ENCODE assay signal across 26 cellular contexts in the genomic region with DNA sequence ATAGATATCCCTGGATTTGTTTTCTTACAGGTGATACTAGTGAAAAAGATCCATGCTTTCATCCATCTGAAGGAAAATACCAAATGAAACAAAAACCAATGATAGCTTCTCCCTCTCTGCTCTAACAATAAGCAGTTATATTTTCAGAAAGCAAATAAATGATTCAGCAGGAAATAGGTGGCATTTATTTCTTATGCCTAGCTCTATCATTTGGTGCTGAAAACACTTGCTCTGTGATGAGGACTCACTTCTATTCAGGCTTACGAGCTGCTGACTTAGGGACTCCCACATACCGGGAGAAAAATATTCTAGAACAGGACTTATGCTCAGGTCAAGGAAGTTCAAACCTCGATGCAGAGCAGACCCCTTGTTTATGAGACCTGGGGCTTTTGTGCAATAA.
DNase-seq lines count a peak whose midpoint lies in the region; ATAC-seq, FAIRE-seq and TF ChIP-seq lines count a peak whose summit lies in the region.
"Had no signal": no experiment of that assay in that cellular context is flagged by ENCODE, and none has a peak within 500 bp of the region (broad histone marks: within the 10 kb centered on the region; RNA-seq: fewer than 3 reads in every experiment).

No MANE protein-coding gene starts in this region.

- no peaks in the 10 kb centered on the region for H3K27me3 ChIP-seq in Loucy (ENCODE audit: insufficient read depth, low read length, poor library complexity, severe bottlenecking)
- H3K27me3 ChIP-seq in esophagus muscularis mucosa, result no peaks in the 10 kb centered on the region
- no peaks in the 10 kb centered on the region for H3K27me3 ChIP-seq in rectal smooth muscle tissue (ENCODE audit: control insufficient read depth, insufficient read depth, low read length)
- H3K27me3 ChIP-seq: BLaER1, SJCRH30, upper lobe of right lung had no signal

- CTCF ChIA-PET in A549 (lab: Yijun Ruan, JAX), result no interaction called here

- ATAC-seq in A549, result peak; percentile 39 to 45; a peak in 1 of 6 replicates
- ATAC-seq: left ventricle myocardium superior, upper lobe of right lung had no signal

- no peak for TF ChIP-seq EP300 in A549 (IDR thresholded peaks at IDR 0.05)
- TF ChIP-seq EP300 in esophagus muscularis mucosa (IDR thresholded peaks at IDR 0.05), result no peak

- H3K27ac ChIP-seq in A549 (peak overlapping the region; percentile 53 to 64; a peak in 5 of 6 replicates), esophagus muscularis mucosa (replicated peaks in 1 of 4) (peak overlapping the region; percentile 18 to 66 (median 54)), rectal smooth muscle tissue (ENCODE audit: low read depth, low read length) (peak overlapping the region; percentile 45)
- H3K27ac ChIP-seq: BLaER1, prostate gland, SJCRH30, upper lobe of right lung had no signal

- no peak for TF ChIP-seq RAD21 in A549 (conservative IDR thresholded peaks at IDR 0.05 in 1 of 2, IDR thresholded peaks at IDR 0.05 in 1 of 2)

- H4K20me1 ChIP-seq in Loucy (ENCODE audit: insufficient read depth, low read length, poor library complexity, severe bottlenecking), result no peaks in the 10 kb centered on the region
- H4K20me1 ChIP-seq: BLaER1 had no signal

- WGBS in A549 (ENCODE audit: missing lambda C conversion rate), result 12% methylated on average over 3 of the region's 3 CpGs
- WGBS in esophagus muscularis mucosa, result 55% methylated on average over 3 of the region's 3 CpGs

- no peaks in the 10 kb centered on the region for H3K9me2 ChIP-seq in Loucy (replicated peaks; ENCODE audit: low read depth, low read length)

- H2AFZ ChIP-seq in Loucy (ENCODE audit: low read length), result no peak overlapping the region

- H3K4me3 ChIP-seq in A549, result no peak overlapping the region
- no peak overlapping the region for H3K4me3 ChIP-seq in Loucy (ENCODE audit: low read length, poor library complexity, severe bottlenecking)
- H3K4me3 ChIP-seq in esophagus muscularis mucosa, result no peak overlapping the region
- H3K4me3 ChIP-seq in rectal smooth muscle tissue (ENCODE audit: low read length), result no peak overlapping the region
- H3K4me3 ChIP-seq: BLaER1, GM12878, prostate gland, SJCRH30, upper lobe of right lung had no signal

- DNase-seq in A549 (ENCODE audit: low read depth in 1 of 2, low spot score in 1 of 2) (peak in 1 of 2 experiments; percentile 15), esophagus muscularis mucosa (ENCODE audit: extremely low spot score) (no peak), NCI-H1930 (lab: John Stamatoyannopoulos, UW) (no peak), dedifferentiated amniotic fluid mesenchymal stem cell (ENCODE audit: extremely low spot score) (no peak), Ammon's horn (ENCODE audit: low spot score) (no peak)
- no peak for DNase-seq in activated T-cell treated with anti-CD3 and anti-CD28 coated beads, Interleukin-2, amount 50 U/mL, for 48 hours
- DNase-seq: ACHN; activated gamma-delta T cell; effector memory CD4-positive, alpha-beta T cell; foreskin melanocyte; H9; hippocampal formation; immature natural killer cell; KBM-7; left ventricle myocardium superior; MV-4-11; NCI-H187; SJCRH30; upper lobe of right lung had no signal

- POLR2A ChIA-PET in A549 (lab: Yijun Ruan, JAX), result no interaction called here

- no peak for FAIRE-seq in A549 (lab: Jason Lieb, UNC)
- FAIRE-seq: GM12878, HTR-8/SVneo, RCC 7860 had no signal

- H3K9me3 ChIP-seq in A549 (no peaks in the 10 kb centered on the region), Loucy (ENCODE audit: insufficient read depth, low read depth, low read length) (no peaks in the 10 kb centered on the region), esophagus muscularis mucosa (no peaks in the 10 kb centered on the region)
- H3K9me3 ChIP-seq: BLaER1, prostate gland, SJCRH30, upper lobe of right lung had no signal

- TF ChIP-seq POLR2A in A549 (IDR thresholded peaks at IDR 0.05; ENCODE audit: low read length) (no peak), esophagus muscularis mucosa (IDR thresholded peaks at IDR 0.05; ENCODE audit: low read depth) (no peak)

- H3K4me2 ChIP-seq in A549 (peak overlapping the region; percentile 62), Loucy (ENCODE audit: low read depth, low read length, poor library complexity, severe bottlenecking) (peak overlapping the region; percentile 35)
- H3K4me2 ChIP-seq: BLaER1 had no signal

- H3K4me1 ChIP-seq in A549, result peaks cover 66% of the 10 kb centered on the region
- H3K4me1 ChIP-seq in Loucy (ENCODE audit: insufficient read depth, low read length, poor library complexity, severe bottlenecking), result peaks cover 28% of the 10 kb centered on the region
- H3K4me1 ChIP-seq in esophagus muscularis mucosa, result peaks cover 31 to 82% (median 75%) of the 10 kb centered on the region in 4 donors
- H3K4me1 ChIP-seq in rectal smooth muscle tissue (ENCODE audit: control insufficient read depth, insufficient read depth, low read length), result peaks cover 41% of the 10 kb centered on the region

- intact Hi-C loops in esophagus muscularis mucosa (cut with DNase I), result no loop called here

- H3K79me2 ChIP-seq in Loucy (ENCODE audit: insufficient read depth, low read length), result peaks cover 27% of the 10 kb centered on the region; the same call in 1 of the 2 replicates

- no peak for TF ChIP-seq CTCF in A549 (IDR thresholded peaks at IDR 0.05)
- TF ChIP-seq CTCF in Loucy (conservative IDR thresholded peaks at IDR 0.05; ENCODE audit: low read length), result no peak
- TF ChIP-seq CTCF in esophagus muscularis mucosa (IDR thresholded peaks at IDR 0.05), result no peak

- 0 out of 2 replicates have a peak, but pooled peaks cover 3% of the 10 kb centered on the region for H3F3A ChIP-seq in Loucy (ENCODE audit: low read depth)

- H3K36me3 ChIP-seq in Loucy (ENCODE audit: insufficient read depth, low read length) (no peaks in the 10 kb centered on the region; the same call in 1 of the 2 replicates), esophagus muscularis mucosa (no peaks in the 10 kb centered on the region), rectal smooth muscle tissue (ENCODE audit: control insufficient read depth, insufficient read depth, low read length) (no peaks in the 10 kb centered on the region)
- H3K36me3 ChIP-seq: BLaER1, prostate gland, SJCRH30, upper lobe of right lung had no signal

- H3K9ac ChIP-seq in Loucy (ENCODE audit: low read depth, low read length, poor library complexity, severe bottlenecking) (peak overlapping the region; percentile 18), rectal smooth muscle tissue (ENCODE audit: low read length) (no peak overlapping the region)
- H3K9ac ChIP-seq: BLaER1 had no signal

TF ChIP-seq in A549, 52 proteins besides CTCF, POLR2A, EP300 and RAD21:
- TF ChIP-seq MAFK (IDR thresholded peaks at IDR 0.05; ENCODE audit: partially characterized antibody) (peak; percentile 11), GATA3 (IDR thresholded peaks at IDR 0.05; ENCODE audit: borderline replicate concordance) (no peak)
